Comparison of ENCODE assay signal across 26 cellular contexts in the genomic region with DNA sequence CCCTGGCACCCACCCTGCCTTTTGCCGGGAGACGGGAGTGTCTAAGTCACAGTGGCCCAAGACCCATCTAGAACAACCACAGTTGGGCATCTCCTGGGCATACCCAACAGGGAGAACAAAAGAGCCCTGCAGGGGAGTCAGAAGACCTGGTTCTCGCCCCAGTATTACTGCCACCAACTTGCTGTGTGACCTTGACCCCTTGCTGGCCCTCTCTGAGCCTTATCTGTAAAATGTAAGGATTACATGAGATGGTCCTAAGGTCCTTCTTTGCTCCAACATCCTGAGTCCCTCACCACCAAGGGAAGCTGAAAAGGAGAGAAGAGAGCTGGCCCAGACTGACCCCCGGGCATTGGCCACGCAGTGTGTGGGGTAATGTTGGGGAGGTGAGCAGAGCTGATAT.
"Had no signal": no experiment of that assay in that cellular context is flagged by ENCODE, and none has a peak within 500 bp of the region (broad histone marks: within the 10 kb centered on the region; RNA-seq: fewer than 3 reads in every experiment).

No MANE protein-coding gene starts in this region.

- DNase-seq: cerebellar nuclear complex; cortex of kidney; foreskin keratinocyte; glutamatergic neuron; heart right ventricle; hippocampal formation; immature natural killer cell; islet precursor cell; psoas muscle; right cardiac atrium; sigmoid colon; stimulated activated CD4-positive, alpha-beta T cell treated with anti-CD3 and anti-CD28 coated beads, Interleukin-2, amount 100 ng/mL, for 24 hours; stimulated activated CD4-positive, alpha-beta T cell treated with anti-CD3 and anti-CD28 coated beads, Interleukin-4, amount 100 ng/mL, for 24 hours; stimulated activated naive CD4-positive, alpha-beta T cell treated with Interleukin-2 at 50 U/mL for 16 hours; transverse colon; upper lobe of right lung; uterus had no signal

- H3K4me1 ChIP-seq: foreskin keratinocyte, gastroesophageal sphincter, psoas muscle, sigmoid colon, suprapubic skin, transverse colon, upper lobe of right lung, uterus had no signal

- H3K27ac ChIP-seq: epithelial cell of prostate, foreskin keratinocyte, gastroesophageal sphincter, heart right ventricle, neural progenitor cell, psoas muscle, sigmoid colon, suprapubic skin, transverse colon, upper lobe of right lung, uterus had no signal

- H3K36me3 Mint-ChIP-seq: immature natural killer cell; memory B cell; neural progenitor cell; stimulated activated effector memory CD8-positive, alpha-beta T cell treated with anti-CD3 and anti-CD28 coated beads, Interleukin-12 subunit alpha, Interleukin-12 subunit beta, amount 100 ng/mL, for 72 hours had no signal

- H3K27me3 ChIP-seq: foreskin keratinocyte, gastroesophageal sphincter, neural progenitor cell, sigmoid colon, transverse colon, upper lobe of right lung, uterus had no signal

- H3K9ac ChIP-seq: neural progenitor cell had no signal

- H3K27ac Mint-ChIP-seq: immature natural killer cell; memory B cell; nephron; neural progenitor cell; stimulated activated effector memory CD8-positive, alpha-beta T cell treated with anti-CD3 and anti-CD28 coated beads, Interleukin-12 subunit alpha, Interleukin-12 subunit beta, amount 100 ng/mL, for 72 hours had no signal

- H3K4me2 ChIP-seq: neural progenitor cell had no signal

- H3K4me3 ChIP-seq: gastroesophageal sphincter, heart right ventricle, lung, neural progenitor cell, psoas muscle, sigmoid colon, suprapubic skin, transverse colon, upper lobe of right lung, uterus had no signal

- H3K9me3 ChIP-seq: gastroesophageal sphincter, heart right ventricle, psoas muscle, sigmoid colon, transverse colon, upper lobe of right lung, uterus had no signal

- ATAC-seq: esophagus mucosa; foreskin keratinocyte; gastroesophageal sphincter; heart right ventricle; psoas muscle; right cardiac atrium; stimulated activated effector memory CD8-positive, alpha-beta T cell treated with anti-CD3 and anti-CD28 coated beads, Interleukin-12 subunit alpha, Interleukin-12 subunit beta, amount 100 ng/mL, for 72 hours; upper lobe of right lung had no signal

- H3K9me3 Mint-ChIP-seq: immature natural killer cell; memory B cell; nephron; neural progenitor cell; stimulated activated effector memory CD8-positive, alpha-beta T cell treated with anti-CD3 and anti-CD28 coated beads, Interleukin-12 subunit alpha, Interleukin-12 subunit beta, amount 100 ng/mL, for 72 hours had no signal

- H2AFZ ChIP-seq: neural progenitor cell had no signal

- H3K36me3 ChIP-seq: gastroesophageal sphincter, heart right ventricle, neural progenitor cell, sigmoid colon, suprapubic skin, transverse colon, upper lobe of right lung, uterus had no signal

- H3K4me3 Mint-ChIP-seq: immature natural killer cell; memory B cell; nephron; neural progenitor cell; stimulated activated effector memory CD8-positive, alpha-beta T cell treated with anti-CD3 and anti-CD28 coated beads, Interleukin-12 subunit alpha, Interleukin-12 subunit beta, amount 100 ng/mL, for 72 hours had no signal

- H3K4me1 Mint-ChIP-seq: immature natural killer cell; nephron; stimulated activated effector memory CD8-positive, alpha-beta T cell treated with anti-CD3 and anti-CD28 coated beads, Interleukin-12 subunit alpha, Interleukin-12 subunit beta, amount 100 ng/mL, for 72 hours had no signal
